Comparison of ENCODE assay signal across 1 cellular context in the genomic region with DNA sequence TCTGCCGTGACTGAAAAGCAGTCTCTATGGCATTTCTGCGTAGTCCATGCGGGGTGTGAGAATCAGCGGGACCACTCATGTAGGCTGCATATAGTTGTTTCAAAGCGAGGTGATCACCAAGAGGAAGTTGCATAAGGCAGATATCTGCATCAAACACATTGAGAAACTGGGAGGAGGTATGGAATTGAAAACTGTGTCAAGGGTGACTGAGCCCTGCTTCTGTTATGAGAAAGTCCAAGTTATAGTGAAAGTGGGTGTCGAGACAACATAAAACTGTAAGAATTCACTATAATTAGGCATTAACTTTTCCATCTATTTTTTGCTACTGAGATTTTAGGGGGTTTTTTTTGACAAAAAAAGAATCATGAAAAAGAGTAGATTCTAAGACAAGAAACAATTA.
TF ChIP-seq lines count a peak whose summit lies in the region.

No MANE protein-coding gene starts in this region.

TF ChIP-seq in GM12878, 131 proteins besides CTCF, POLR2A, EP300 and RAD21 (continued from another document):
- TF ChIP-seq, protein P1, sequence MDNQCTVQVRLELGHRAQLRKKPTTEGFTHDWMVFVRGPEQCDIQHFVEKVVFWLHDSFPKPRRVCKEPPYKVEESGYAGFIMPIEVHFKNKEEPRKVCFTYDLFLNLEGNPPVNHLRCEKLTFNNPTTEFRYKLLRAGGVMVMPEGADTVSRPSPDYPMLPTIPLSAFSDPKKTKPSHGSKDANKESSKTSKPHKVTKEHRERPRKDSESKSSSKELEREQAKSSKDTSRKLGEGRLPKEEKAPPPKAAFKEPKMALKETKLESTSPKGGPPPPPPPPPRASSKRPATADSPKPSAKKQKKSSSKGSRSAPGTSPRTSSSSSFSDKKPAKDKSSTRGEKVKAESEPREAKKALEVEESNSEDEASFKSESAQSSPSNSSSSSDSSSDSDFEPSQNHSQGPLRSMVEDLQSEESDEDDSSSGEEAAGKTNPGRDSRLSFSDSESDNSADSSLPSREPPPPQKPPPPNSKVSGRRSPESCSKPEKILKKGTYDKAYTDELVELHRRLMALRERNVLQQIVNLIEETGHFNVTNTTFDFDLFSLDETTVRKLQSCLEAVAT (IDR thresholded peaks at IDR 0.05) = no peak
- TF ChIP-seq BCL11A (IDR thresholded peaks at IDR 0.05; ENCODE audit: low read depth, low read length) (no peak), SIN3A (IDR thresholded peaks at IDR 0.05; ENCODE audit: low read depth, low read length) (no peak), KDM1A (IDR thresholded peaks at IDR 0.05; ENCODE audit: borderline replicate concordance) (no peak), YBX1 (IDR thresholded peaks at IDR 0.05) (no peak), IRF4 (IDR thresholded peaks at IDR 0.05; ENCODE audit: low read depth, low read length) (no peak), RFX5 (IDR thresholded peaks at IDR 0.05; ENCODE audit: low read depth, low read length) (no peak), ZNF592 (IDR thresholded peaks at IDR 0.05) (no peak), CHD4 (IDR thresholded peaks at IDR 0.05) (no peak), CHD1 (IDR thresholded peaks at IDR 0.05; ENCODE audit: low read depth, low read length) (no peak), ATF2 (IDR thresholded peaks at IDR 0.05; ENCODE audit: low read length) (peak; percentile 21; the same call in 1 of the 2 replicates), ASH2L (IDR thresholded peaks at IDR 0.05; ENCODE audit: borderline replicate concordance, low read depth) (no peak)
- TF ChIP-seq, protein P2, sequence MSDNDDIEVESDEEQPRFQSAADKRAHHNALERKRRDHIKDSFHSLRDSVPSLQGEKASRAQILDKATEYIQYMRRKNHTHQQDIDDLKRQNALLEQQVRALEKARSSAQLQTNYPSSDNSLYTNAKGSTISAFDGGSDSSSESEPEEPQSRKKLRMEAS (IDR thresholded peaks at IDR 0.05; ENCODE audit: low read depth, low read length) = no peak
- TF ChIP-seq, protein P3, sequence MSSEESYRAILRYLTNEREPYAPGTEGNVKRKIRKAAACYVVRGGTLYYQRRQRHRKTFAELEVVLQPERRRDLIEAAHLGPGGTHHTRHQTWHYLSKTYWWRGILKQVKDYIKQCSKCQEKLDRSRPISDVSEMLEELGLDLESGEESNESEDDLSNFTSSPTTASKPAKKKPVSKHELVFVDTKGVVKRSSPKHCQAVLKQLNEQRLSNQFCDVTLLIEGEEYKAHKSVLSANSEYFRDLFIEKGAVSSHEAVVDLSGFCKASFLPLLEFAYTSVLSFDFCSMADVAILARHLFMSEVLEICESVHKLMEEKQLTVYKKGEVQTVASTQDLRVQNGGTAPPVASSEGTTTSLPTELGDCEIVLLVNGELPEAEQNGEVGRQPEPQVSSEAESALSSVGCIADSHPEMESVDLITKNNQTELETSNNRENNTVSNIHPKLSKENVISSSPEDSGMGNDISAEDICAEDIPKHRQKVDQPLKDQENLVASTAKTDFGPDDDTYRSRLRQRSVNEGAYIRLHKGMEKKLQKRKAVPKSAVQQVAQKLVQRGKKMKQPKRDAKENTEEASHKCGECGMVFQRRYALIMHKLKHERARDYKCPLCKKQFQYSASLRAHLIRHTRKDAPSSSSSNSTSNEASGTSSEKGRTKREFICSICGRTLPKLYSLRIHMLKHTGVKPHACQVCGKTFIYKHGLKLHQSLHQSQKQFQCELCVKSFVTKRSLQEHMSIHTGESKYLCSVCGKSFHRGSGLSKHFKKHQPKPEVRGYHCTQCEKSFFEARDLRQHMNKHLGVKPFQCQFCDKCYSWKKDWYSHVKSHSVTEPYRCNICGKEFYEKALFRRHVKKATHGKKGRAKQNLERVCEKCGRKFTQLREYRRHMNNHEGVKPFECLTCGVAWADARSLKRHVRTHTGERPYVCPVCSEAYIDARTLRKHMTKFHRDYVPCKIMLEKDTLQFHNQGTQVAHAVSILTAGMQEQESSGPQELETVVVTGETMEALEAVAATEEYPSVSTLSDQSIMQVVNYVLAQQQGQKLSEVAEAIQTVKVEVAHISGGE (CRISPR knock-in tag; IDR thresholded peaks at IDR 0.05) = no peak
- TF ChIP-seq, protein P4, sequence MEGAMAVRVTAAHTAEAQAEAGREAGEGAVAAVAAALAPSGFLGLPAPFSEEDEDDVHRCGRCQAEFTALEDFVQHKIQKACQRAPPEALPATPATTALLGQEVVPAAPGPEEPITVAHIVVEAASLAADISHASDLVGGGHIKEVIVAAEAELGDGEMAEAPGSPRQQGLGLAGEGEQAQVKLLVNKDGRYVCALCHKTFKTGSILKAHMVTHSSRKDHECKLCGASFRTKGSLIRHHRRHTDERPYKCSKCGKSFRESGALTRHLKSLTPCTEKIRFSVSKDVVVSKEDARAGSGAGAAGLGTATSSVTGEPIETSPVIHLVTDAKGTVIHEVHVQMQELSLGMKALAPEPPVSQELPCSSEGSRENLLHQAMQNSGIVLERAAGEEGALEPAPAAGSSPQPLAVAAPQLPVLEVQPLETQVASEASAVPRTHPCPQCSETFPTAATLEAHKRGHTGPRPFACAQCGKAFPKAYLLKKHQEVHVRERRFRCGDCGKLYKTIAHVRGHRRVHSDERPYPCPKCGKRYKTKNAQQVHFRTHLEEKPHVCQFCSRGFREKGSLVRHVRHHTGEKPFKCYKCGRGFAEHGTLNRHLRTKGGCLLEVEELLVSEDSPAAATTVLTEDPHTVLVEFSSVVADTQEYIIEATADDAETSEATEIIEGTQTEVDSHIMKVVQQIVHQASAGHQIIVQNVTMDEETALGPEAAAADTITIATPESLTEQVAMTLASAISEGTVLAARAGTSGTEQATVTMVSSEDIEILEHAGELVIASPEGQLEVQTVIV (IDR thresholded peaks at IDR 0.05; ENCODE audit: borderline replicate concordance, partially characterized antibody) = no peak
TF ChIP-seq in GM12878: peak in this region for 3.
